ENCODE assay signal across 14 cellular contexts in the genomic region with DNA sequence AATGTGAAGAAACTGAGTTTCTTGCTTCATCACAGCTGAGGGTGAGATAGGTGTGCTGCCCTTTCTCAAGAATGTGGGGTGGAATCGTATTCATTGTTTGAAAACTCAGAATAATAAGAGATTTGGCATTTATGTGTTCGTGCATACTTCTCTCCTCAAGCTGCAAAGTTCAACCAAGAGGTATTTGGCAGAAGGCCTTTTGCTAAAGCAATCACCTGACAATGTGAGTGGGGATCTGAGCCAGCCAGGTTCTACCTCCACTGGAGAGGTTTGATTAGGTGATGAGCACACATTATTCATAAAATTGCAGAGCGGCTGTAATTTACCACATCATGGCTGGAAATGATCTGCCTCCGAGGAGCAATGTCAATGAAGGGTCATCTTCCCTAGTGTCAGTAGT. TPM values are rescaled to one million over a fixed set of nuclear protein-coding genes. Genes with fewer than 3 reads are reported as not detected.
DNase-seq lines count a peak whose midpoint lies in the region; ATAC-seq and TF ChIP-seq lines count a peak whose summit lies in the region.
"Had no signal": no experiment of that assay in that cellular context is flagged by ENCODE, and none has a peak within 500 bp of the region (broad histone marks: within the 10 kb centered on the region; RNA-seq: fewer than 3 reads in every experiment).

No MANE protein-coding gene starts in this region.

- H3K9me3 ChIP-seq in right atrium auricular region = no peaks in the 10 kb centered on the region
- H3K9me3 ChIP-seq in upper lobe of right lung = no peaks in the 10 kb centered on the region
- H3K9me3 ChIP-seq in prostate gland = no peaks in the 10 kb centered on the region
- H3K9me3 ChIP-seq: Caco-2 had no signal

- TF ChIP-seq CTCF in right atrium auricular region (IDR thresholded peaks at IDR 0.05) (no peak), choroid plexus epithelial cell (conservative IDR thresholded peaks at IDR 0.05; ENCODE audit: low read depth, low read length) (no peak), omental fat pad (IDR thresholded peaks at IDR 0.05) (no peak), upper lobe of right lung (IDR thresholded peaks at IDR 0.05) (no peak), prostate gland (IDR thresholded peaks at IDR 0.05) (no peak)

- H3K36me3 ChIP-seq in right atrium auricular region (no peaks in the 10 kb centered on the region), upper lobe of right lung (no peaks in the 10 kb centered on the region), prostate gland (no peaks in the 10 kb centered on the region)

- no peak overlapping the region for H3K4me3 ChIP-seq in right atrium auricular region
- H3K4me3 ChIP-seq in choroid plexus epithelial cell (ENCODE audit: low read depth, low read length) = no peak overlapping the region
- H3K4me3 ChIP-seq in upper lobe of right lung = no peak overlapping the region
- H3K4me3 ChIP-seq in prostate gland = no peak overlapping the region

- DNase-seq in right atrium auricular region (ENCODE audit: low spot score) = no peak
- DNase-seq in cardiac septum (ENCODE audit: low spot score) = no peak
- DNase-seq in choroid plexus epithelial cell (ENCODE audit: low read depth) = peak; percentile 59
- DNase-seq in omental fat pad (ENCODE audit: low spot score) = no peak
- DNase-seq in upper lobe of right lung = no peak
- no peak for DNase-seq in G401 (ENCODE audit: low spot score)
- no peak for DNase-seq in prostate gland (ENCODE audit: low spot score)
- DNase-seq in NOMO-1 treated with DMSO at 0.1 percent for 48 hours (lab: John Stamatoyannopoulos, UW; ENCODE audit: unreplicated experiment) = no peak
- DNase-seq: Caco-2, NCI-H1417, NCI-H1930, NCI-H2171 treated with DMSO at 0.1 percent for 48 hours, NCI-H510A had no signal

- no peaks in the 10 kb centered on the region for H3K27me3 ChIP-seq in right atrium auricular region
- no peaks in the 10 kb centered on the region for H3K27me3 ChIP-seq in upper lobe of right lung
- no peaks in the 10 kb centered on the region for H3K27me3 ChIP-seq in prostate gland (replicated peaks; ENCODE audit: insufficient read depth)

- intact Hi-C loops in cardiac septum (cut with DNase I) (no loop called here), upper lobe of right lung (cut with DNase I) (no loop called here), prostate gland (cut with DNase I) (no loop called here)

- ATAC-seq in omental fat pad (ENCODE audit: low FRiP score) (peak; percentile 71), upper lobe of right lung (peak; percentile 56)

- WGBS in prostate gland = 52% methylated on average over 4 of the region's 4 CpGs

- no peak for TF ChIP-seq POLR2A in prostate gland (IDR thresholded peaks at IDR 0.05)

- in situ Hi-C loops in G401 (cut with HindIII; ENCODE audit: low sequenced_read_pairs) = no loop called here

- peaks cover 0 to 44% of the 10 kb centered on the region in 2 donors for H3K4me1 ChIP-seq in right atrium auricular region
- H3K4me1 ChIP-seq in upper lobe of right lung = peaks cover 10% of the 10 kb centered on the region
- peaks cover 10% of the 10 kb centered on the region for H3K4me1 ChIP-seq in prostate gland (replicated peaks)
- H3K4me1 ChIP-seq: Caco-2 had no signal

- H3K27ac ChIP-seq in right atrium auricular region = peak overlapping the region; percentile 8 to 80
- H3K27ac ChIP-seq in upper lobe of right lung = no peak overlapping the region
- no peak overlapping the region for H3K27ac ChIP-seq in prostate gland
- H3K27ac ChIP-seq: RWPE1 had no signal

RNA-seq across cellular contexts. Expression of a gene that starts 41.9 kb away (rescaled TPM):
- total RNA-seq in right atrium auricular region (10 to 100 TPM in 1 of 2 donors, 1 to 10 TPM in 1; 9.9 to 18.9 TPM), cardiac septum (21.3 TPM), omental fat pad (10 to 100 TPM in 2 of 4 donors, 1 to 10 TPM in 2; 8.5 to 21.9 (median 10.7) TPM), upper lobe of right lung (13.6 TPM), prostate gland (10 to 100 TPM; 15.6 to 23.7 TPM)
- 2.7 and 5.8 TPM in 2 replicates for total RNA-seq in G401 (2014; rRNA removed; shearing (Covaris generic))

Comparison
In these comparisons a context has a peak if more than half of its experiments do, and no peak if none do; other contexts are left out.
1. H3K27ac ChIP-seq: peak in right atrium auricular region (2 of 2); none in upper lobe of right lung (single experiment) and prostate gland (0 of 2).